ENCODE assay signal across 1 cellular context in the genomic region with DNA sequence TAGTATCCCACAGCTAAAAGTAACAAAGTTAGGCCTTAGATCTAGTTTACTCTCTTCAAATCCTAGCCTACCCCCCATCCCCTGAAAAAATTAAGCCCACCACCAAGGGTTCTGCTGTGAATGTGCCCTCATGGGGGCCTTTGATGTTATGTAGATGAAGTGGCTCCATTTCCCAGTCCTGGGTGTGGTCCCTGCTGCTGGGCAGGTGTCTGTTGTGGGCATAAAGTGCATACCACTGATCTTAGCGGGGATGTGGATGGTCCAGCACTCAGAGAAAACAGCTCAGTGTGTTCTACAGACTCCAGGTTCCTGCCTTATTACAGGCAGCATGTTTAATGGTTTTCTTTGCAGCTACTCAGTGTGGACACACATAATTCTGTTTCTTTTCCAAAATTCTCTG.
TF ChIP-seq lines count a peak whose summit lies in the region.

No MANE protein-coding gene starts in this region.

TF ChIP-seq in WTC11, 78 proteins besides CTCF, POLR2A, EP300 and RAD21 (continued from another document):
- TF ChIP-seq STAT6 (CRISPR knock-in tag; conservative IDR thresholded peaks at IDR 0.05; ENCODE audit: low read depth), result no peak
- TF ChIP-seq FOXP1 (CRISPR knock-in tag; IDR thresholded peaks at IDR 0.05; ENCODE audit: borderline replicate concordance), result no peak
- TF ChIP-seq NR2C2 (CRISPR knock-in tag; IDR thresholded peaks at IDR 0.05), result no peak
- TF ChIP-seq, protein P1, sequence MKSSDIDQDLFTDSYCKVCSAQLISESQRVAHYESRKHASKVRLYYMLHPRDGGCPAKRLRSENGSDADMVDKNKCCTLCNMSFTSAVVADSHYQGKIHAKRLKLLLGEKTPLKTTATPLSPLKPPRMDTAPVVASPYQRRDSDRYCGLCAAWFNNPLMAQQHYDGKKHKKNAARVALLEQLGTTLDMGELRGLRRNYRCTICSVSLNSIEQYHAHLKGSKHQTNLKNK (CRISPR knock-in tag; IDR thresholded peaks at IDR 0.05), result no peak
- TF ChIP-seq SMAD4 (CRISPR knock-in tag; IDR thresholded peaks at IDR 0.05), result no peak
- TF ChIP-seq TEAD4 (CRISPR knock-in tag; IDR thresholded peaks at IDR 0.05), result no peak
- no peak for TF ChIP-seq IRF2 (CRISPR knock-in tag; IDR thresholded peaks at IDR 0.05; ENCODE audit: borderline replicate concordance, low read depth)
- TF ChIP-seq, protein P2, sequence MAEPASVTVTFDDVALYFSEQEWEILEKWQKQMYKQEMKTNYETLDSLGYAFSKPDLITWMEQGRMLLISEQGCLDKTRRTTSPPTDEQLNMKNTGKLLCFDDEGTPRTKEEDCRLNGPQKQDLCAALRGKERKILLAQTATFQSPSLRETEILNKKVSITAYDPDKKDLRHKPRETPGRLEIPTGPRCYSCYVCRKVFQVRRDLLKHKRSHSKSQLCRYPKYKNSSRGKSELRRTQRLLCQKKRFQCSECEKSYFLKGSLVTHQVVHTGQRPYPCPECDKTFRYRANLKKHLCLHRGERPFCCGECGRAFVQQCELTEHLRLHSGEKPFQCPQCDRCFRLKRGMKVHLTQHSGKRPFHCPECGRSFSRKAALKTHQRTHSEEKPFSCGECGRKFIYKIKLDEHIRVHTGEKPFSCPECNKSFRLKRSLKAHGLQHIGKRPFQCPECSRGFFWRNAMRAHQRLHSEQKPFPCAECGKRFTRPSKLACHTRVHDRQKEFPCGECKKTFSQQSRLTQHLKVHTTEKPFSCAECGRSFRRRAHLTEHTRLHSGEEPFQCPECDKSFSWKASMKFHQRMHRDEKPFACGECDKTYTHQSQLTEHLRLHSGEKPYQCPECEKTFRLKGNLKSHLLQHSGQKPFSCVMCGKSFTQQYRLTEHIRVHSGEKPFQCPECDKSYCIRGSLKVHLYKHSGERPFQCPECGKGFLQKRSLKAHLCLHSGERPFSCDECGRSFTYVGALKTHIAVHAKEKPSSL (CRISPR knock-in tag; conservative IDR thresholded peaks at IDR 0.05), result no peak
- TF ChIP-seq, protein P3, sequence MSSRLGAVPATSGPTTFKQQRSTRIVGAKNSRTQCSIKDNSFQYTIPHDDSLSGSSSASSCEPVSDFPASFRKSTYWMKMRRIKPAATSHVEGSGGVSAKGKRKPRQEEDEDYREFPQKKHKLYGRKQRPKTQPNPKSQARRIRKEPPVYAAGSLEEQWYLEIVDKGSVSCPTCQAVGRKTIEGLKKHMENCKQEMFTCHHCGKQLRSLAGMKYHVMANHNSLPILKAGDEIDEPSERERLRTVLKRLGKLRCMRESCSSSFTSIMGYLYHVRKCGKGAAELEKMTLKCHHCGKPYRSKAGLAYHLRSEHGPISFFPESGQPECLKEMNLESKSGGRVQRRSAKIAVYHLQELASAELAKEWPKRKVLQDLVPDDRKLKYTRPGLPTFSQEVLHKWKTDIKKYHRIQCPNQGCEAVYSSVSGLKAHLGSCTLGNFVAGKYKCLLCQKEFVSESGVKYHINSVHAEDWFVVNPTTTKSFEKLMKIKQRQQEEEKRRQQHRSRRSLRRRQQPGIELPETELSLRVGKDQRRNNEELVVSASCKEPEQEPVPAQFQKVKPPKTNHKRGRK (CRISPR knock-in tag; IDR thresholded peaks at IDR 0.05; ENCODE audit: borderline replicate concordance), result no peak
